In genomic region chr19:48619692-48620565, GRCh38 we compare ENCODE assay signal across 8 cellular contexts. TPM values are rescaled to one million over a fixed set of nuclear protein-coding genes. Genes with fewer than 3 reads are reported as not detected.
DNase-seq lines count a peak whose midpoint lies in the region; ATAC-seq and TF ChIP-seq lines count a peak whose summit lies in the region.

No MANE protein-coding gene starts in this region.

- peak overlapping the region; percentile 98 for H3K4me3 Mint-ChIP-seq in activated CD4-positive, alpha-beta T cell treated with anti-CD3 and anti-CD28 coated beads, Interleukin-2, amount 10 ng/mL, durations not matched to agents 7 days and 5 days

- peak overlapping the region in 2 of 4 donors; percentile 82 to 97 for H3K4me3 ChIP-seq in adrenal gland
- peak overlapping the region in 2 of 3 donors; percentile 58 to 77 for H3K4me3 ChIP-seq in thyroid gland (replicated peaks in 1 of 3)

- CTCF ChIA-PET in activated CD4-positive, alpha-beta T cell treated with anti-CD3 and anti-CD28 coated beads, Interleukin-2, amount 10 ng/mL, durations not matched to agents 7 days and 5 days (lab: Charles Lee): interaction anchor here (0.6 to 1.8 kb wide), 6 partner anchors 10 to 467 kb away, joined by 3 to 8 read pairs (median 4); no protein-coding TSS in a partner anchor

- peaks cover 57% of the 10 kb centered on the region for H3K4me1 Mint-ChIP-seq in activated CD4-positive, alpha-beta T cell treated with anti-CD3 and anti-CD28 coated beads, Interleukin-2, amount 10 ng/mL, durations not matched to agents 7 days and 5 days

- TF ChIP-seq CTCF in adrenal gland (IDR thresholded peaks at IDR 0.05) (peak in 3 of 6 experiments; percentile 22 to 42 (median 28)), thyroid gland (IDR thresholded peaks at IDR 0.05) (peak in 1 of 6 experiments; percentile 20)

- no peaks in the 10 kb centered on the region for H3K27me3 Mint-ChIP-seq in activated CD4-positive, alpha-beta T cell treated with anti-CD3 and anti-CD28 coated beads, Interleukin-2, amount 10 ng/mL, durations not matched to agents 7 days and 5 days

- H3K27me3 ChIP-seq in adrenal gland (no peaks in the 10 kb centered on the region), layer of hippocampus (ENCODE audit: control insufficient read depth, insufficient read depth, low read length) (no peaks in the 10 kb centered on the region), thyroid gland (no peaks in the 10 kb centered on the region)

- H3K4me1 ChIP-seq in adrenal gland (replicated peaks in 1 of 2) (peaks cover 33 to 44% of the 10 kb centered on the region in 2 donors), thyroid gland (peaks cover 27 to 41% of the 10 kb centered on the region in 2 donors)

- peak overlapping the region; percentile 99 for H3K27ac Mint-ChIP-seq in activated CD4-positive, alpha-beta T cell treated with anti-CD3 and anti-CD28 coated beads, Interleukin-2, amount 10 ng/mL, durations not matched to agents 7 days and 5 days

- POLR2A ChIA-PET in activated CD4-positive, alpha-beta T cell treated with anti-CD3 and anti-CD28 coated beads, Interleukin-2, amount 10 ng/mL, durations not matched to agents 7 days and 5 days (lab: Charles Lee): interaction anchor here (0.8 to 1.0 kb wide), 3 partner anchors 11 to 127 kb away, joined by 3 to 4 read pairs (median 4); no protein-coding TSS in a partner anchor

- 29 to 32% (median 32%) methylated on average over 6 of the region's 6 CpGs for WGBS in adrenal gland, 4 donors
- 30 to 35% methylated on average over 6 of the region's 6 CpGs for WGBS in thyroid gland, 2 donors

- no peaks in the 10 kb centered on the region for H3K9me3 Mint-ChIP-seq in activated CD4-positive, alpha-beta T cell treated with anti-CD3 and anti-CD28 coated beads, Interleukin-2, amount 10 ng/mL, durations not matched to agents 7 days and 5 days

- peak overlapping the region; percentile 84 to 96 (median 92) for H3K27ac ChIP-seq in adrenal gland
- peak overlapping the region; percentile 100 for H3K27ac ChIP-seq in layer of hippocampus (ENCODE audit: low read depth, low read length)
- peak overlapping the region; percentile 91 to 99 (median 97) for H3K27ac ChIP-seq in thyroid gland

- TF ChIP-seq POLR2A in adrenal gland (IDR thresholded peaks at IDR 0.05) (no peak), thyroid gland (IDR thresholded peaks at IDR 0.05) (no peak), GM18505 (IDR thresholded peaks at IDR 0.05; ENCODE audit: borderline replicate concordance, extremely low read depth, insufficient read depth, insufficient read length) (no peak)

- DNase-seq in activated CD4-positive, alpha-beta T cell treated with anti-CD3 and anti-CD28 coated beads, Interleukin-2, amount 10 ng/mL, durations not matched to agents 7 days and 5 days: no peak
- no peak for DNase-seq in activated CD4-positive, alpha-beta T cell treated with anti-CD3 and anti-CD28 coated beads, Interleukin-2, amount 50 U/mL, for 4 hours
- DNase-seq in adrenal gland: peak in 4 of 7 donors; percentile 26 to 69 (median 48)
- DNase-seq in thyroid gland: no peak

- no peak for ATAC-seq in GM18505 (IDR thresholded peaks at IDR 0.05; ENCODE audit: unreplicated experiment)
- ATAC-seq in GM18909 (IDR thresholded peaks at IDR 0.05; ENCODE audit: poor library complexity, unreplicated experiment): no peak
- no peak for ATAC-seq in GM21423 (IDR thresholded peaks at IDR 0.05; ENCODE audit: unreplicated experiment)

- H3K36me3 Mint-ChIP-seq in activated CD4-positive, alpha-beta T cell treated with anti-CD3 and anti-CD28 coated beads, Interleukin-2, amount 10 ng/mL, durations not matched to agents 7 days and 5 days (ENCODE audit: low read depth): peaks cover 51% of the 10 kb centered on the region

- no peaks in the 10 kb centered on the region for H3K9me3 ChIP-seq in adrenal gland (replicated peaks in 1 of 3)
- no peaks in the 10 kb centered on the region for H3K9me3 ChIP-seq in thyroid gland

- intact Hi-C loops in adrenal gland (cut with DNase I): no loop called here
- intact Hi-C loops in thyroid gland (cut with DNase I): no loop called here

- peaks cover 0 to 28% of the 10 kb centered on the region in 2 donors for H3K36me3 ChIP-seq in adrenal gland (replicated peaks in 1 of 2)
- peaks cover 22% of the 10 kb centered on the region in 2 donors for H3K36me3 ChIP-seq in thyroid gland

RNA-seq across cellular contexts. Expression of gene SPHK2, which starts 0.6 kb away (rescaled TPM):
- 10 to 100 TPM; 28.2 to 33.6 TPM for total RNA-seq in activated CD4-positive, alpha-beta T cell treated with anti-CD3 and anti-CD28 coated beads, Interleukin-2, amount 10 ng/mL, durations not matched to agents 7 days and 5 days
- total RNA-seq in adrenal gland: 10 to 100 TPM; 11.7 to 27.9 (median 18.5) TPM
- polyA plus RNA-seq in adrenal gland: 10 to 100 TPM in 2 of 3 donors, 1 to 10 TPM in 1; 4.3 to 29.9 (median 12.6) TPM
- total RNA-seq in thyroid gland: 10 to 100 TPM; 17.1 to 45.4 (median 31.4) TPM

RNA-seq across cellular contexts. Expression of gene RPL18, which starts 1.0 kb away (rescaled TPM):
- 1,000 to 10,000 TPM; 1,477 to 1,601 TPM for total RNA-seq in activated CD4-positive, alpha-beta T cell treated with anti-CD3 and anti-CD28 coated beads, Interleukin-2, amount 10 ng/mL, durations not matched to agents 7 days and 5 days
- total RNA-seq in adrenal gland (1,000 to 10,000 TPM; 1,183 to 3,315 (median 1,866) TPM), thyroid gland (1,000 to 10,000 TPM; 1,845 to 2,426 (median 1,951) TPM)
- polyA plus RNA-seq in adrenal gland: 1,000 to 10,000 TPM in 2 of 3 donors, 100 to 1,000 TPM in 1; 575 to 5,137 (median 3,671) TPM

RNA-seq across cellular contexts. Expression of gene FAM83E, which starts 5.1 kb away (rescaled TPM):
- total RNA-seq in activated CD4-positive, alpha-beta T cell treated with anti-CD3 and anti-CD28 coated beads, Interleukin-2, amount 10 ng/mL, durations not matched to agents 7 days and 5 days: 1 to 10 TPM; 2.5 TPM
- total RNA-seq in adrenal gland (under 1 TPM in 1 of 8 donors, not detected in 7; 0.75 TPM), thyroid gland (not detected)
- 1 to 10 TPM in 1 of 3 donors, under 1 TPM in 1, not detected in 1; 0.24 to 1.6 TPM for polyA plus RNA-seq in adrenal gland

RNA-seq across cellular contexts. Expression of gene SPACA4, which starts 13.4 kb away (rescaled TPM):
- total RNA-seq in activated CD4-positive, alpha-beta T cell treated with anti-CD3 and anti-CD28 coated beads, Interleukin-2, amount 10 ng/mL, durations not matched to agents 7 days and 5 days: not detected
- total RNA-seq in adrenal gland (not detected), thyroid gland (under 1 TPM in 1 of 4 donors, not detected in 3; 0.67 TPM)
- not detected for polyA plus RNA-seq in adrenal gland

RNA-seq across cellular contexts. Expression of gene DBP, which starts 17.2 kb away (rescaled TPM):
- total RNA-seq in activated CD4-positive, alpha-beta T cell treated with anti-CD3 and anti-CD28 coated beads, Interleukin-2, amount 10 ng/mL, durations not matched to agents 7 days and 5 days: 10 to 100 TPM; 24.1 to 25.8 TPM
- 10 to 100 TPM; 30.1 to 78.3 (median 56.8) TPM for total RNA-seq in adrenal gland
- polyA plus RNA-seq in adrenal gland: 10 to 100 TPM; 11.5 to 80.6 (median 57.9) TPM
- 10 to 100 TPM; 18.9 to 32.8 (median 25.1) TPM for total RNA-seq in thyroid gland

Comparison
In these comparisons a context has a peak if more than half of its experiments do, and no peak if none do; other contexts are left out.
1. DNase-seq: peak in adrenal gland (4 of 7); none in activated CD4-positive, alpha-beta T cell treated with anti-CD3 and anti-CD28 coated beads, Interleukin-2, amount 10 ng/mL, durations not matched to agents 7 days and 5 days (single experiment), activated CD4-positive, alpha-beta T cell treated with anti-CD3 and anti-CD28 coated beads, Interleukin-2, amount 50 U/mL, for 4 hours (0 of 2) and thyroid gland (0 of 2).
2. Peak in every context shown above with its lines, with median percentiles within 50 percentile points of each other: H3K27ac ChIP-seq.